29 cellular contexts compared by ENCODE assay signal in genomic region chrX:118315529-118315928, GRCh38.
"Had no signal": no experiment of that assay in that cellular context is flagged by ENCODE, and none has a peak within 500 bp of the region (broad histone marks: within the 10 kb centered on the region; RNA-seq: fewer than 3 reads in every experiment).

No MANE protein-coding gene starts in this region.

- H3K4me1 Mint-ChIP-seq: endodermal cell; memory B cell; natural killer cell; stimulated activated naive B cell treated with anti-CD40 and anti-IgM and Interleukin-4, amounts not matched to agents 10 μg/mL and 1 μg/mL and 100 μg/mL, for 72 hours had no signal

- ATAC-seq: gastroesophageal sphincter; heart right ventricle; left colon; left ventricle myocardium superior; lower lobe of right lung; natural killer cell; psoas muscle; right cardiac atrium; stimulated activated naive B cell treated with anti-CD40 and anti-IgM and Interleukin-4, amounts not matched to agents 10 μg/mL and 1 μg/mL and 100 μg/mL, for 72 hours; upper lobe of right lung had no signal

- FAIRE-seq: islet of Langerhans had no signal

- H3K27ac ChIP-seq: colonic mucosa, gastroesophageal sphincter, heart right ventricle, lower lobe of right lung, ovary, psoas muscle, sigmoid colon, spleen, transverse colon, upper lobe of right lung, uterus had no signal

- H3K4me3 ChIP-seq: colonic mucosa, gastroesophageal sphincter, heart right ventricle, lower lobe of right lung, ovary, psoas muscle, sigmoid colon, spleen, transverse colon, upper lobe of right lung, uterus had no signal

- H3K27me3 ChIP-seq: colonic mucosa, gastroesophageal sphincter, heart right ventricle, ovary, sigmoid colon, spleen, transverse colon, upper lobe of right lung, uterus had no signal

- H3K4me1 ChIP-seq: colonic mucosa, gastroesophageal sphincter, heart right ventricle, lower lobe of right lung, psoas muscle, sigmoid colon, spleen, transverse colon, upper lobe of right lung, uterus had no signal

- H3K4me3 Mint-ChIP-seq: dendritic cell treated with granulocyte-macrophage colony-stimulating factor and Interleukin-4, amounts not matched to agents 40 ng/mL and 50 ng/mL, for 4 days; endodermal cell; memory B cell; natural killer cell; stimulated activated naive B cell treated with anti-CD40 and anti-IgM and Interleukin-4, amounts not matched to agents 10 μg/mL and 1 μg/mL and 100 μg/mL, for 72 hours; stimulated activated naive CD8-positive, alpha-beta T cell treated with anti-CD3 and anti-CD28 coated beads, Interleukin-15, Interleukin-2, amounts not matched to agents 100 ng/mL and 50 ng/mL, for 24 hours had no signal

- H3K36me3 Mint-ChIP-seq: memory B cell; natural killer cell; stimulated activated naive B cell treated with anti-CD40 and anti-IgM and Interleukin-4, amounts not matched to agents 10 μg/mL and 1 μg/mL and 100 μg/mL, for 72 hours had no signal

- H3K27ac Mint-ChIP-seq: dendritic cell treated with granulocyte-macrophage colony-stimulating factor and Interleukin-4, amounts not matched to agents 40 ng/mL and 50 ng/mL, for 4 days; endodermal cell; memory B cell; natural killer cell; stimulated activated naive B cell treated with anti-CD40 and anti-IgM and Interleukin-4, amounts not matched to agents 10 μg/mL and 1 μg/mL and 100 μg/mL, for 72 hours; stimulated activated naive CD8-positive, alpha-beta T cell treated with anti-CD3 and anti-CD28 coated beads, Interleukin-15, Interleukin-2, amounts not matched to agents 100 ng/mL and 50 ng/mL, for 24 hours had no signal

- DNase-seq: colonic mucosa; effector CD8-positive, alpha-beta T cell; endodermal cell; erythroblast; glutamatergic neuron; heart right ventricle; hippocampal formation; kidney glomerular epithelial cell; left colon; left ventricle myocardium superior; lower lobe of right lung; natural killer cell; occipital lobe; ovary; posterior cingulate gyrus; psoas muscle; right cardiac atrium; sigmoid colon; spleen; stimulated activated CD4-positive, alpha-beta T cell treated with anti-CD3 and anti-CD28 coated beads, Interleukin-4, amount 100 ng/mL, for 4 hours; stimulated activated naive B cell treated with anti-CD40 and anti-IgM and Interleukin-4, amounts not matched to agents 10 μg/mL and 1 μg/mL and 100 μg/mL, for 72 hours; transverse colon; upper lobe of right lung; uterus had no signal

- H3K36me3 ChIP-seq: colonic mucosa, gastroesophageal sphincter, heart right ventricle, lower lobe of right lung, ovary, sigmoid colon, spleen, transverse colon, upper lobe of right lung, uterus had no signal

- H3K27me3 Mint-ChIP-seq: dendritic cell treated with granulocyte-macrophage colony-stimulating factor and Interleukin-4, amounts not matched to agents 40 ng/mL and 50 ng/mL, for 4 days had no signal

- H3K9me3 Mint-ChIP-seq: dendritic cell treated with granulocyte-macrophage colony-stimulating factor and Interleukin-4, amounts not matched to agents 40 ng/mL and 50 ng/mL, for 4 days; memory B cell; natural killer cell; stimulated activated naive B cell treated with anti-CD40 and anti-IgM and Interleukin-4, amounts not matched to agents 10 μg/mL and 1 μg/mL and 100 μg/mL, for 72 hours; stimulated activated naive CD8-positive, alpha-beta T cell treated with anti-CD3 and anti-CD28 coated beads, Interleukin-15, Interleukin-2, amounts not matched to agents 100 ng/mL and 50 ng/mL, for 24 hours had no signal

- H3K9me3 ChIP-seq: colonic mucosa, gastroesophageal sphincter, heart right ventricle, lower lobe of right lung, ovary, psoas muscle, sigmoid colon, spleen, transverse colon, upper lobe of right lung, uterus had no signal
